Comparison of ENCODE assay signal across 16 cellular contexts in genomic region chr12:130994821-130995375, GRCh38. TPM values are rescaled to one million over a fixed set of nuclear protein-coding genes. Genes with fewer than 3 reads are reported as not detected.
"Had no signal": no experiment of that assay in that cellular context is flagged by ENCODE, and none has a peak within 500 bp of the region (broad histone marks: within the 10 kb centered on the region; RNA-seq: fewer than 3 reads in every experiment).

No MANE protein-coding gene starts in this region.

- DNase-seq: activated CD4-positive, alpha-beta T cell treated with anti-CD3 and anti-CD28 coated beads for 1 hour; activated CD4-positive, alpha-beta T cell treated with anti-CD3 and anti-CD28 coated beads, Interleukin-2, amount 50 U/mL, for 48 hours; activated CD8-positive, alpha-beta memory T cell treated with anti-CD3 and anti-CD28 coated beads, Interleukin-2, amount 10 ng/mL, durations not matched to agents 7 days and 5 days; activated effector memory CD4-positive, alpha-beta T cell treated with anti-CD3 and anti-CD28 coated beads, Interleukin-2, amount 50 U/mL, for 16 hours; activated T-cell treated with anti-CD3 and anti-CD28 coated beads, Interleukin-2, amount 50 U/mL, for 4 hours; dermis blood vessel endothelial cell; kidney glomerular epithelial cell; retina; T-helper 2 cell had no signal

- H3K27ac ChIP-seq: hepatocyte, pancreas had no signal

- ATAC-seq: activated CD8-positive, alpha-beta memory T cell treated with anti-CD3 and anti-CD28 coated beads, Interleukin-2, amount 10 ng/mL, durations not matched to agents 7 days and 5 days; activated T-cell treated with anti-CD3 and anti-CD28 coated beads, Interleukin-2, amount 50 U/mL, for 4 hours; pancreas; stimulated activated memory B cell treated with anti-CD40 and anti-IgM and Interleukin-4, amounts not matched to agents 10 μg/mL and 1 μg/mL and 100 μg/mL, for 72 hours had no signal

- H3K4me3 ChIP-seq: hepatocyte, pancreas, smooth muscle cell, tibial nerve had no signal

- H3K27me3 ChIP-seq: hepatocyte, pancreas, tibial nerve had no signal

- H3K4me1 Mint-ChIP-seq: activated CD8-positive, alpha-beta memory T cell treated with anti-CD3 and anti-CD28 coated beads, Interleukin-2, amount 10 ng/mL, durations not matched to agents 7 days and 5 days; stimulated activated memory B cell treated with anti-CD40 and anti-IgM and Interleukin-4, amounts not matched to agents 10 μg/mL and 1 μg/mL and 100 μg/mL, for 72 hours had no signal

- H3K36me3 ChIP-seq: pancreas had no signal

- H3K9me3 ChIP-seq: pancreas, tibial nerve had no signal

- H3K9me3 Mint-ChIP-seq: activated T-cell treated with anti-CD3 and anti-CD28 coated beads, Interleukin-2, amount 50 U/mL, for 4 hours had no signal

- H3K4me3 Mint-ChIP-seq: activated CD8-positive, alpha-beta memory T cell treated with anti-CD3 and anti-CD28 coated beads, Interleukin-2, amount 10 ng/mL, durations not matched to agents 7 days and 5 days; activated naive CD8-positive, alpha-beta T cell; activated T-cell treated with anti-CD3 and anti-CD28 coated beads, Interleukin-2, amount 50 U/mL, for 4 hours; stimulated activated memory B cell treated with anti-CD40 and anti-IgM and Interleukin-4, amounts not matched to agents 10 μg/mL and 1 μg/mL and 100 μg/mL, for 72 hours had no signal

- H3K27ac Mint-ChIP-seq: activated CD8-positive, alpha-beta memory T cell treated with anti-CD3 and anti-CD28 coated beads, Interleukin-2, amount 10 ng/mL, durations not matched to agents 7 days and 5 days; activated naive CD8-positive, alpha-beta T cell; stimulated activated memory B cell treated with anti-CD40 and anti-IgM and Interleukin-4, amounts not matched to agents 10 μg/mL and 1 μg/mL and 100 μg/mL, for 72 hours had no signal

- H3K4me1 ChIP-seq: pancreas had no signal

RNA-seq across cellular contexts. Expression of gene ADGRD1, which starts 41.2 kb away (rescaled TPM):
- total RNA-seq: epithelial cell of proximal tubule, smooth muscle cell had no signal
